ENCODE assay signal across 8 cellular contexts in genomic region chr1:155976062-155976912, GRCh38. TPM values are rescaled to one million over a fixed set of nuclear protein-coding genes. Genes with fewer than 3 reads are reported as not detected.
DNase-seq lines count a peak whose midpoint lies in the region; ATAC-seq, FAIRE-seq and TF ChIP-seq lines count a peak whose summit lies in the region.

No MANE protein-coding gene starts in this region.

- H3K9me2 ChIP-seq in GM23248 (ENCODE audit: insufficient read depth): no peaks in the 10 kb centered on the region

- peaks cover 12% of the 10 kb centered on the region; the same call in 1 of the 2 replicates for H4K20me1 ChIP-seq in GM23248 (ENCODE audit: insufficient read depth)
- H4K20me1 ChIP-seq in endothelial cell of umbilical vein (replicated peaks; ENCODE audit: control insufficient read depth, extremely low read depth, insufficient read depth, low read length): no peaks in the 10 kb centered on the region

- POLR2A ChIA-PET in endothelial cell of umbilical vein (lab: Charles Lee): interaction anchor here (0.9 to 1.4 kb wide), 2 partner anchors 9 to 14 kb away, joined by 3 to 4 read pairs; no protein-coding TSS in a partner anchor

- no peak overlapping the region for H2AFZ ChIP-seq in GM23248
- H2AFZ ChIP-seq in endothelial cell of umbilical vein (ENCODE audit: low read depth, low read length): no peak overlapping the region

- ATAC-seq in naive B cell (ENCODE audit: low read depth in 2 of 2) (no peak), HG02798 (IDR thresholded peaks at IDR 0.05; ENCODE audit: poor library complexity, unreplicated experiment) (no peak), HG02763 (IDR thresholded peaks at IDR 0.05; ENCODE audit: unreplicated experiment) (no peak)

- BruUV-seq in endothelial cell of umbilical vein (replicated peaks; lab: Mats Ljungman, UMichigan): no TSS peak

- H3K36me3 ChIP-seq in GM23248 (ENCODE audit: low read depth) (peaks cover 10% of the 10 kb centered on the region; the same call in 1 of the 2 replicates), endothelial cell of umbilical vein (ENCODE audit: control insufficient read depth in 2 of 2, extremely low read depth in 1 of 2, insufficient read depth in 2 of 2, low read length in 2 of 2) (peaks cover 0 to 2% of the 10 kb centered on the region in 2 experiments), subcutaneous abdominal adipose tissue (ENCODE audit: control insufficient read depth in 5 of 5, insufficient read depth in 5 of 5, low read length in 5 of 5) (peaks cover 0 to 10% (median 3%) of the 10 kb centered on the region in 5 donors)

- dilution Hi-C loops in endothelial cell of umbilical vein (cut with MboI; ENCODE audit: extremely low pct_ligation_motif_present, low sequenced_read_pairs): no loop called here

- in situ Hi-C loops in GM23248 (cut with MboI): no loop called here

- CTCF ChIA-PET in endothelial cell of umbilical vein (lab: Charles Lee): interaction anchor here (0.7 to 12.1 kb wide), 8 partner anchors 9 to 942 kb away, joined by 3 to 138 read pairs (median 18); partner anchors contain the start of gene RXFP4

- H3F3A ChIP-seq in GM23248 (ENCODE audit: insufficient read depth): peaks cover 53% of the 10 kb centered on the region

- no peaks in the 10 kb centered on the region for H3K27me3 ChIP-seq in GM23248 (replicated peaks; ENCODE audit: insufficient read depth)
- no peaks in the 10 kb centered on the region for H3K27me3 ChIP-seq in endothelial cell of umbilical vein (ENCODE audit: control insufficient read depth in 2 of 2, insufficient read depth in 2 of 2, low read length in 2 of 2)
- no peaks in the 10 kb centered on the region for H3K27me3 ChIP-seq in subcutaneous abdominal adipose tissue (ENCODE audit: control insufficient read depth in 5 of 5, insufficient read depth in 4 of 5, low read length in 5 of 5)

- peak; percentile 44 for TF ChIP-seq POLR2A in endothelial cell of umbilical vein (IDR thresholded peaks at IDR 0.05; ENCODE audit: low read depth, low read length)

- DNase-seq in GM23248 (peak; percentile 79), NCI-H82 (lab: John Stamatoyannopoulos, UW) (peak; percentile 93), endothelial cell of umbilical vein (ENCODE audit: low read depth, low spot score) (no peak), naive B cell (peak; percentile 37)
- DNase-seq in activated CD8-positive, alpha-beta memory T cell treated with anti-CD3 and anti-CD28 coated beads for 24 hours: peak; percentile 84

- H3K9me1 ChIP-seq in endothelial cell of umbilical vein (replicated peaks; ENCODE audit: control insufficient read depth, extremely low read depth, insufficient read depth, low read length): no peaks in the 10 kb centered on the region

- H3K4me3 ChIP-seq in GM23248 (peak overlapping the region; percentile 94), endothelial cell of umbilical vein (replicated peaks in 1 of 3; ENCODE audit: insufficient read depth in 1 of 3, low read depth in 1 of 3, low read length in 3 of 3) (peak overlapping the region; percentile 39 to 76 (median 43)), subcutaneous abdominal adipose tissue (ENCODE audit: low read depth in 1 of 5, low read length in 5 of 5) (peak overlapping the region; percentile 77 to 98 (median 88))

- FAIRE-seq in endothelial cell of umbilical vein (lab: Jason Lieb, UNC): peak; percentile 91

- H3K79me2 ChIP-seq in GM23248 (ENCODE audit: insufficient read depth): peaks cover 100% of the 10 kb centered on the region
- peaks cover 73% of the 10 kb centered on the region for H3K79me2 ChIP-seq in endothelial cell of umbilical vein (ENCODE audit: control insufficient read depth, insufficient read depth, low read length)

- H3K4me2 ChIP-seq in GM23248 (ENCODE audit: unreplicated experiment): peak overlapping the region; percentile 97
- peak overlapping the region; percentile 78 for H3K4me2 ChIP-seq in endothelial cell of umbilical vein (ENCODE audit: insufficient read depth, low read length)

- intact Hi-C loops in endothelial cell of umbilical vein (cut with micrococcal nuclease): loop anchor here (2.0 kb wide), 1 partner anchor 13 kb away; no protein-coding TSS in a partner anchor

- peaks cover 78 to 84% (median 83%) of the 10 kb centered on the region in 3 donors for H3K4me1 Mint-ChIP-seq in naive B cell

- no peak for TF ChIP-seq CTCF in endothelial cell of umbilical vein (IDR thresholded peaks at IDR 0.05; ENCODE audit: extremely low read depth in 1 of 2, insufficient read depth in 1 of 2, low read depth in 1 of 2, low read length in 2 of 2)

- H3K9me3 Mint-ChIP-seq in naive B cell: no peaks in the 10 kb centered on the region

- peak overlapping the region; percentile 93 to 99 (median 98) for H3K4me3 Mint-ChIP-seq in naive B cell

- H3K27me3 Mint-ChIP-seq in naive B cell: no peaks in the 10 kb centered on the region

- H3K9ac ChIP-seq in GM23248 (peak overlapping the region; percentile 97), endothelial cell of umbilical vein (replicated peaks; ENCODE audit: extremely low read depth, insufficient read depth, low read length) (peak overlapping the region; percentile 53), subcutaneous abdominal adipose tissue (ENCODE audit: low read length in 5 of 5) (peak overlapping the region; percentile 86 to 93 (median 89))

- peak overlapping the region; percentile 63 to 99 (median 95) for H3K27ac Mint-ChIP-seq in naive B cell

- peak overlapping the region; percentile 96 for H3K27ac ChIP-seq in GM23248
- peak overlapping the region; percentile 0 for H3K27ac ChIP-seq in endothelial cell of umbilical vein (ENCODE audit: insufficient read depth, low read depth, low read length)
- peak overlapping the region; percentile 99 for H3K27ac ChIP-seq in subcutaneous abdominal adipose tissue (ENCODE audit: low read depth, low read length)

- H3K9me3 ChIP-seq in GM23248 (ENCODE audit: low read depth) (no peaks in the 10 kb centered on the region), endothelial cell of umbilical vein (replicated peaks; ENCODE audit: control insufficient read depth, insufficient read depth, low read length) (no peaks in the 10 kb centered on the region), subcutaneous abdominal adipose tissue (ENCODE audit: control insufficient read depth in 5 of 5, low read length in 5 of 5) (no peaks in the 10 kb centered on the region)

- H3K4me1 ChIP-seq in GM23248 (ENCODE audit: insufficient read depth) (peaks cover 43% of the 10 kb centered on the region), endothelial cell of umbilical vein (ENCODE audit: control insufficient read depth, extremely low read depth, insufficient read depth, low read length) (peaks cover 74% of the 10 kb centered on the region), subcutaneous abdominal adipose tissue (ENCODE audit: control insufficient read depth in 5 of 5, insufficient read depth in 5 of 5, low read length in 5 of 5) (peaks cover 35 to 93% (median 88%) of the 10 kb centered on the region in 5 donors)

- WGBS in GM23248 (ENCODE audit: low coverage in 1 of 2, low lambda C conversion rate in 2 of 2, missing lambda C conversion rate in 2 of 2), 2 experiments: 3 to 4% methylated on average over 12 to 14 of the region's 14 CpGs

- H3K36me3 Mint-ChIP-seq in naive B cell: peaks cover 7 to 29% of the 10 kb centered on the region in 2 donors

RNA-seq across cellular contexts. Expression of gene ARHGEF2, which starts 2.1 kb away (rescaled TPM):
- 136 and 139 TPM in 2 replicates for total RNA-seq in GM23248 (2014; rRNA removed; shearing (Covaris generic))
- 76.7 and 77.7 TPM in 2 replicates for polyA plus RNA-seq in GM23248 (2016; fragmentation: Nextera tagmentation; extraction: Ambion mirVana)
- 110 and 118 TPM in 2 replicates for total RNA-seq in endothelial cell of umbilical vein
- 59.2 and 62.0 TPM in 2 replicates for polyA plus RNA-seq in endothelial cell of umbilical vein
- polyA plus RNA-seq in endothelial cell of umbilical vein (2011; cell fraction: cytosol; rRNA removed): 67.4 and 113 TPM in 2 replicates
- 270 and 317 TPM in 2 replicates for polyA plus RNA-seq in endothelial cell of umbilical vein (2011; cell fraction: nucleus; rRNA removed)
- 50.9 and 52.8 TPM in 2 replicates for polyA plus RNA-seq in endothelial cell of umbilical vein (2012)
- 81.5 and 92.0 TPM in 2 replicates for polyA minus RNA-seq in endothelial cell of umbilical vein
- 29.1 TPM for polyA minus RNA-seq in endothelial cell of umbilical vein (2011; cell fraction: cytosol; rRNA and poly(A)+ RNA removed)
- 55.2 and 62.7 TPM in 2 replicates for polyA minus RNA-seq in endothelial cell of umbilical vein (2011; cell fraction: nucleus; rRNA and poly(A)+ RNA removed)
- 10 to 100 TPM in 5 of 6 donors, 1 to 10 TPM in 1; 6.9 to 48.4 (median 27.7) TPM for polyA plus RNA-seq in naive B cell (ENCODE audit: low read depth in 6 of 6)

RNA-seq across cellular contexts. Expression of gene RXFP4, which starts 34.8 kb away (rescaled TPM):
- total RNA-seq in GM23248 (2014; rRNA removed; shearing (Covaris generic)): not detected in 2 replicates
- polyA plus RNA-seq in GM23248 (2016; fragmentation: Nextera tagmentation; extraction: Ambion mirVana) (0.20 and 0.39 TPM in 2 replicates), endothelial cell of umbilical vein (not detected in 2 replicates), naive B cell (ENCODE audit: low read depth in 6 of 6) (1 to 10 TPM in 1 of 6 donors, under 1 TPM in 2, not detected in 3; 0.21 to 1.2 (median 0.36) TPM)
- total RNA-seq in endothelial cell of umbilical vein: not detected in 2 replicates
- not detected in 2 replicates for polyA plus RNA-seq in endothelial cell of umbilical vein (2011; cell fraction: cytosol; rRNA removed)
- not detected in 2 replicates for polyA plus RNA-seq in endothelial cell of umbilical vein (2011; cell fraction: nucleus; rRNA removed)
- polyA plus RNA-seq in endothelial cell of umbilical vein (2012): not detected in 2 replicates
- polyA minus RNA-seq in endothelial cell of umbilical vein: not detected in 2 replicates
- not detected for polyA minus RNA-seq in endothelial cell of umbilical vein (2011; cell fraction: cytosol; rRNA and poly(A)+ RNA removed)
- polyA minus RNA-seq in endothelial cell of umbilical vein (2011; cell fraction: nucleus; rRNA and poly(A)+ RNA removed): 0.34 TPM in 1 of 2 replicates, not detected in the other

RNA-seq across cellular contexts. Expression of gene KHDC4, which starts 42.1 kb away (rescaled TPM):
- total RNA-seq in GM23248 (2014; rRNA removed; shearing (Covaris generic)): 24.2 TPM in 2 replicates
- polyA plus RNA-seq in GM23248 (2016; fragmentation: Nextera tagmentation; extraction: Ambion mirVana) (25.3 and 27.8 TPM in 2 replicates), endothelial cell of umbilical vein (47.9 and 48.6 TPM in 2 replicates), naive B cell (ENCODE audit: low read depth in 6 of 6) (10 to 100 TPM in 1 of 6 donors, 1 to 10 TPM in 5; 5.5 to 10.7 (median 7.2) TPM)
- 54.1 and 55.6 TPM in 2 replicates for total RNA-seq in endothelial cell of umbilical vein
- 22.4 and 25.5 TPM in 2 replicates for polyA plus RNA-seq in endothelial cell of umbilical vein (2011; cell fraction: cytosol; rRNA removed)
- polyA plus RNA-seq in endothelial cell of umbilical vein (2011; cell fraction: nucleus; rRNA removed): 123 and 207 TPM in 2 replicates
- polyA plus RNA-seq in endothelial cell of umbilical vein (2012): 19.8 and 29.0 TPM in 2 replicates
- 75.4 and 81.4 TPM in 2 replicates for polyA minus RNA-seq in endothelial cell of umbilical vein
- polyA minus RNA-seq in endothelial cell of umbilical vein (2011; cell fraction: cytosol; rRNA and poly(A)+ RNA removed): 50.2 TPM
- 68.0 and 96.9 TPM in 2 replicates for polyA minus RNA-seq in endothelial cell of umbilical vein (2011; cell fraction: nucleus; rRNA and poly(A)+ RNA removed)

RNA-seq across cellular contexts. Expression of gene SSR2, which starts 44.5 kb away (rescaled TPM):
- 433 and 695 TPM in 2 replicates for total RNA-seq in GM23248 (2014; rRNA removed; shearing (Covaris generic))
- polyA plus RNA-seq in GM23248 (2016; fragmentation: Nextera tagmentation; extraction: Ambion mirVana) (318 and 327 TPM in 2 replicates), endothelial cell of umbilical vein (1,337 and 1,787 TPM in 2 replicates), naive B cell (ENCODE audit: low read depth in 6 of 6) (100 to 1,000 TPM; 243 to 278 (median 256) TPM)
- 339 and 362 TPM in 2 replicates for total RNA-seq in endothelial cell of umbilical vein
- 1,307 and 1,533 TPM in 2 replicates for polyA plus RNA-seq in endothelial cell of umbilical vein (2011; cell fraction: cytosol; rRNA removed)
- 531 and 557 TPM in 2 replicates for polyA plus RNA-seq in endothelial cell of umbilical vein (2011; cell fraction: nucleus; rRNA removed)
- 362 and 401 TPM in 2 replicates for polyA plus RNA-seq in endothelial cell of umbilical vein (2012)
- 780 and 932 TPM in 2 replicates for polyA minus RNA-seq in endothelial cell of umbilical vein
- polyA minus RNA-seq in endothelial cell of umbilical vein (2011; cell fraction: cytosol; rRNA and poly(A)+ RNA removed): 99.6 TPM
- polyA minus RNA-seq in endothelial cell of umbilical vein (2011; cell fraction: nucleus; rRNA and poly(A)+ RNA removed): 84.7 and 121 TPM in 2 replicates

Comparison
In these comparisons a context has a peak if more than half of its experiments do, and no peak if none do; other contexts are left out.
1. H3K27ac ChIP-seq: peak in every context shown above with its lines; median percentile 99 in subcutaneous abdominal adipose tissue; 96 in GM23248; 0 in endothelial cell of umbilical vein.
2. H3K4me3 ChIP-seq: peak in every context shown above with its lines; median percentile 94 in GM23248; 88 in subcutaneous abdominal adipose tissue; 43 in endothelial cell of umbilical vein.